Comparison of ENCODE assay signal across 8 cellular contexts in the genomic region with DNA sequence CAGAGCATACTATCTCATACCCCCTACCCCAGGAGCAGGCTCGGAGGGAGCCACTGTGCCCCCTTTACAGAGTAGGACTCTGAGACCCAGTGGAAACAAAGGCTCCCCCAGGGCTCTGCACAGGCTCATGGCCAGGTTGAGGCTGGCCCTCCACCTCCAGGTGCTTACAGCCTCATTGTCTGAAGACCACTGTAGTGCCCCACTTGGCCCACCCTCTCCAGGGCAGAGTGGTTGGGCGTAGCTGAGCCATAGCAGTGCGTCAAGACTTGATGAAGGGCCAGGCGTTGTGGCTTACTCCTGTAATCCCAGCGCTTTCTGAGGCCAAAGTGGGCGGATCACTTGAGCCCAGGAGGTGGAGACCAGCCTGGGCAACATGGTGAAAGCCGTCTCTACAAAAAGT. TPM values are rescaled to one million over a fixed set of nuclear protein-coding genes. Genes with fewer than 3 reads are reported as not detected.
A peak's percentile ranks its signal among the peaks of the same experiment; 100 is the strongest.
DNase-seq lines count a peak whose midpoint lies in the region; ATAC-seq and TF ChIP-seq lines count a peak whose summit lies in the region.
"Had no signal": no experiment of that assay in that cellular context is flagged by ENCODE, and none has a peak within 500 bp of the region (broad histone marks: within the 10 kb centered on the region; RNA-seq: fewer than 3 reads in every experiment).

No MANE protein-coding gene starts in this region.

- ATAC-seq in HCT116 (no peak), Right ventricle myocardium superior (ENCODE audit: poor library complexity) (no peak), GM18870 (IDR thresholded peaks at IDR 0.05; ENCODE audit: unreplicated experiment) (no peak)
- no peak for ATAC-seq in activated CD8-positive, alpha-beta T cell treated with anti-CD3 and anti-CD28 coated beads, Interleukin-2, amount 10 ng/mL, durations not matched to agents 7 days and 5 days
- no peak for ATAC-seq in stimulated activated effector memory CD8-positive, alpha-beta T cell treated with anti-CD3 and anti-CD28 coated beads, Interleukin-12 subunit alpha, Interleukin-12 subunit beta, amount 100 ng/mL, for 72 hours

- peaks cover 34% of the 10 kb centered on the region; the same call in 1 of the 2 replicates for H3K79me2 ChIP-seq in HCT116 (ENCODE audit: insufficient read depth, low read length)

- TF ChIP-seq POLR2A in HCT116 (IDR thresholded peaks at IDR 0.05; ENCODE audit: borderline replicate concordance, extremely low read depth, insufficient read depth, insufficient read length): no peak

- H2AFZ ChIP-seq in HCT116 (ENCODE audit: low read depth, low read length, poor library complexity, severe bottlenecking): no peak overlapping the region

- peaks cover 3 to 40% of the 10 kb centered on the region in 2 experiments; a peak in 2 of 4 replicates for H3K36me3 ChIP-seq in HCT116 (ENCODE audit: control insufficient read depth in 1 of 2, insufficient read depth in 2 of 2, low read length in 2 of 2)

- peaks cover 13 to 29% of the 10 kb centered on the region in 2 experiments for H3K4me1 ChIP-seq in HCT116 (ENCODE audit: control insufficient read depth in 1 of 2, insufficient read depth in 2 of 2, low read length in 2 of 2)

- H3K4me3 ChIP-seq in HCT116 (replicated peaks in 1 of 2; ENCODE audit: low read depth in 1 of 2, low read length in 2 of 2): no peak overlapping the region; a peak in 1 of 4 replicates

- H3K9ac ChIP-seq in HCT116 (ENCODE audit: low read length): no peak overlapping the region

- peaks cover 6% of the 10 kb centered on the region for H3K9me3 Mint-ChIP-seq in activated CD8-positive, alpha-beta T cell treated with anti-CD3 and anti-CD28 coated beads, Interleukin-2, amount 10 ng/mL, durations not matched to agents 7 days and 5 days (ENCODE audit: insufficient read depth)
- H3K9me3 Mint-ChIP-seq in stimulated activated effector memory CD8-positive, alpha-beta T cell treated with anti-CD3 and anti-CD28 coated beads, Interleukin-12 subunit alpha, Interleukin-12 subunit beta, amount 100 ng/mL, for 72 hours: no peaks in the 10 kb centered on the region

- H3K27me3 Mint-ChIP-seq in activated CD8-positive, alpha-beta T cell treated with anti-CD3 and anti-CD28 coated beads, Interleukin-2, amount 10 ng/mL, durations not matched to agents 7 days and 5 days (ENCODE audit: low read depth): no peaks in the 10 kb centered on the region

- H3K27ac ChIP-seq in HCT116 (ENCODE audit: low read depth, low read length): no peak overlapping the region; the same call in 1 of the 2 replicates

- H3K27ac Mint-ChIP-seq in activated CD8-positive, alpha-beta T cell treated with anti-CD3 and anti-CD28 coated beads, Interleukin-2, amount 10 ng/mL, durations not matched to agents 7 days and 5 days: peak overlapping the region; percentile 95
- peak overlapping the region; percentile 94 for H3K27ac Mint-ChIP-seq in stimulated activated effector memory CD8-positive, alpha-beta T cell treated with anti-CD3 and anti-CD28 coated beads, Interleukin-12 subunit alpha, Interleukin-12 subunit beta, amount 100 ng/mL, for 72 hours

- no peak for TF ChIP-seq CTCF in HCT116 (IDR thresholded peaks at IDR 0.05 in 2 of 3, conservative IDR thresholded peaks at IDR 0.05 in 1 of 3; ENCODE audit: borderline replicate concordance in 1 of 3, insufficient read depth in 1 of 3, low read depth in 2 of 3, low read length in 2 of 3)

- H4K20me1 ChIP-seq in HCT116 (ENCODE audit: insufficient read depth): no peaks in the 10 kb centered on the region

- intact Hi-C loops in HCT116 (cut with micrococcal nuclease): no loop called here
- intact Hi-C loops in Right ventricle myocardium superior (cut with DNase I): no loop called here

- no peaks in the 10 kb centered on the region for H3K27me3 ChIP-seq in HCT116 (ENCODE audit: insufficient read depth, low read length)

- H3K9me3 ChIP-seq in HCT116 (ENCODE audit: control insufficient read depth in 1 of 2, insufficient read depth in 1 of 2, low read depth in 1 of 2, low read length in 2 of 2): peaks cover 0 to 10% of the 10 kb centered on the region in 2 experiments; a peak in 1 of 4 replicates

- RAD21 ChIA-PET in HCT116 (lab: Charles Lee; ENCODE audit: low non-redundant PET in 1 of 2, low total read pairs in 2 of 2, uncharacterized antibody in 2 of 2, unreplicated experiment in 2 of 2): no interaction called here

- DNase-seq in HCT116 (ENCODE audit: low read depth, low spot score) (no peak), Right ventricle myocardium superior (peak; percentile 73), NCI-H2081 treated with DMSO at 0.1 percent for 48 hours (lab: John Stamatoyannopoulos, UW) (no peak), T1000 (lab: John Stamatoyannopoulos, UW) (no peak)
- no peak for DNase-seq in activated CD8-positive, alpha-beta T cell treated with anti-CD3 and anti-CD28 coated beads, Interleukin-2, amount 10 ng/mL, durations not matched to agents 7 days and 5 days
- no peak for DNase-seq in stimulated activated effector memory CD8-positive, alpha-beta T cell treated with anti-CD3 and anti-CD28 coated beads, Interleukin-12 subunit alpha, Interleukin-12 subunit beta, amount 100 ng/mL, for 72 hours (ENCODE audit: low spot score in 2 of 2)
- DNase-seq: NCI-H1417 treated with DMSO at 0.1 percent for 48 hours had no signal

- CTCF ChIA-PET in HCT116 (lab: Charles Lee): interaction anchor here (1.2 kb wide), 1 partner anchor 26 kb away, joined by 3 read pairs; no protein-coding TSS in a partner anchor
- CTCF ChIA-PET in activated CD8-positive, alpha-beta T cell treated with anti-CD3 and anti-CD28 coated beads, Interleukin-2, amount 10 ng/mL, durations not matched to agents 7 days and 5 days (lab: Charles Lee): interaction anchor here (1.2 to 5.5 kb wide), 3 partner anchors 21 to 29 kb away, joined by 3 to 60 read pairs (median 4); partner anchors contain the start of gene GRK2

- H3K4me3 Mint-ChIP-seq in activated CD8-positive, alpha-beta T cell treated with anti-CD3 and anti-CD28 coated beads, Interleukin-2, amount 10 ng/mL, durations not matched to agents 7 days and 5 days: peak overlapping the region; percentile 94
- peak overlapping the region; percentile 93 for H3K4me3 Mint-ChIP-seq in stimulated activated effector memory CD8-positive, alpha-beta T cell treated with anti-CD3 and anti-CD28 coated beads, Interleukin-12 subunit alpha, Interleukin-12 subunit beta, amount 100 ng/mL, for 72 hours

- H3K36me3 Mint-ChIP-seq in activated CD8-positive, alpha-beta T cell treated with anti-CD3 and anti-CD28 coated beads, Interleukin-2, amount 10 ng/mL, durations not matched to agents 7 days and 5 days (ENCODE audit: low read depth): peaks cover 79% of the 10 kb centered on the region
- peaks cover 95% of the 10 kb centered on the region for H3K36me3 Mint-ChIP-seq in stimulated activated effector memory CD8-positive, alpha-beta T cell treated with anti-CD3 and anti-CD28 coated beads, Interleukin-12 subunit alpha, Interleukin-12 subunit beta, amount 100 ng/mL, for 72 hours

- POLR2A ChIA-PET in HCT116 (lab: Charles Lee): no interaction called here
- POLR2A ChIA-PET in activated CD8-positive, alpha-beta T cell treated with anti-CD3 and anti-CD28 coated beads, Interleukin-2, amount 10 ng/mL, durations not matched to agents 7 days and 5 days (lab: Charles Lee): interaction anchor here (0.8 to 7.5 kb wide), 4 partner anchors 10 to 23 kb away, joined by 3 to 201 read pairs (median 48); partner anchors contain the start of gene GRK2

- no TSS peak for BruUV-seq in HCT116 (replicated peaks; lab: Mats Ljungman, UMichigan)

- no peaks in the 10 kb centered on the region for H3K9me2 ChIP-seq in HCT116 (ENCODE audit: insufficient read depth)

- H3K4me1 Mint-ChIP-seq in activated CD8-positive, alpha-beta T cell treated with anti-CD3 and anti-CD28 coated beads, Interleukin-2, amount 10 ng/mL, durations not matched to agents 7 days and 5 days (ENCODE audit: low read depth): peaks cover 67% of the 10 kb centered on the region
- peaks cover 53% of the 10 kb centered on the region for H3K4me1 Mint-ChIP-seq in stimulated activated effector memory CD8-positive, alpha-beta T cell treated with anti-CD3 and anti-CD28 coated beads, Interleukin-12 subunit alpha, Interleukin-12 subunit beta, amount 100 ng/mL, for 72 hours

- peak overlapping the region; percentile 95; the same call in 1 of the 2 replicates for H3K4me2 ChIP-seq in HCT116 (ENCODE audit: low read length)

- TF ChIP-seq RAD21 in HCT116 (IDR thresholded peaks at IDR 0.05; ENCODE audit: low read depth): no peak

TF ChIP-seq in HCT116, 20 proteins besides CTCF, POLR2A, EP300 and RAD21 (continues in another document):
- TF ChIP-seq JUND (IDR thresholded peaks at IDR 0.05) (no peak), CBX3 (IDR thresholded peaks at IDR 0.05; ENCODE audit: low read depth) (no peak), SRF (IDR thresholded peaks at IDR 0.05; ENCODE audit: low read depth) (no peak), EZH2phosphoT487 (IDR thresholded peaks at IDR 0.05; ENCODE audit: borderline replicate concordance) (no peak), ZFX (IDR thresholded peaks at IDR 0.05) (no peak), ELF1 (IDR thresholded peaks at IDR 0.05; ENCODE audit: borderline replicate concordance, low read depth) (no peak), CEBPB (IDR thresholded peaks at IDR 0.05; ENCODE audit: low read depth) (no peak)
- TF ChIP-seq, protein P1, sequence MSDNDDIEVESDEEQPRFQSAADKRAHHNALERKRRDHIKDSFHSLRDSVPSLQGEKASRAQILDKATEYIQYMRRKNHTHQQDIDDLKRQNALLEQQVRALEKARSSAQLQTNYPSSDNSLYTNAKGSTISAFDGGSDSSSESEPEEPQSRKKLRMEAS (IDR thresholded peaks at IDR 0.05): no peak

RNA-seq across cellular contexts. Expression of gene ANKRD13D, which starts 1.7 kb away (rescaled TPM):
- 61.1 TPM for total RNA-seq in HCT116 (2021; ENCODE audit: unreplicated experiment)
- 31.8 and 36.8 TPM in 2 replicates for polyA plus RNA-seq in HCT116 (2012)
- 100 to 1,000 TPM; 179 to 189 TPM for total RNA-seq in activated CD8-positive, alpha-beta T cell treated with anti-CD3 and anti-CD28 coated beads, Interleukin-2, amount 10 ng/mL, durations not matched to agents 7 days and 5 days
- 11.6 TPM for total RNA-seq in Right ventricle myocardium superior

RNA-seq across cellular contexts. Expression of gene SSH3, which starts 12.5 kb away (rescaled TPM):
- 57.8 TPM for total RNA-seq in HCT116 (2021; ENCODE audit: unreplicated experiment)
- polyA plus RNA-seq in HCT116 (2012): 49.4 and 55.1 TPM in 2 replicates
- total RNA-seq in activated CD8-positive, alpha-beta T cell treated with anti-CD3 and anti-CD28 coated beads, Interleukin-2, amount 10 ng/mL, durations not matched to agents 7 days and 5 days: 10 to 100 TPM; 12.0 to 13.0 TPM
- total RNA-seq in Right ventricle myocardium superior: 12.1 TPM

RNA-seq across cellular contexts. Expression of gene GRK2, which starts 24.5 kb away (rescaled TPM):
- total RNA-seq in HCT116 (2021; ENCODE audit: unreplicated experiment): 83.0 TPM
- polyA plus RNA-seq in HCT116 (2012): 94.4 and 117 TPM in 2 replicates
- total RNA-seq in activated CD8-positive, alpha-beta T cell treated with anti-CD3 and anti-CD28 coated beads, Interleukin-2, amount 10 ng/mL, durations not matched to agents 7 days and 5 days: 100 to 1,000 TPM; 338 to 348 TPM
- 53.4 TPM for total RNA-seq in Right ventricle myocardium superior
